In genomic region chr6:43714311-43715055, GRCh38 we compare ENCODE assay signal across 1 cellular context.
A peak's percentile ranks its signal among the peaks of the same experiment; 100 is the strongest.
TF ChIP-seq lines count a peak whose summit lies in the region.

No MANE protein-coding gene starts in this region.

TF ChIP-seq in H1, 55 proteins besides CTCF, POLR2A, EP300 and RAD21:
- 0 out of 2 replicates have a peak, but pooled peaks have one; percentile 3 for TF ChIP-seq CEBPB (IDR thresholded peaks at IDR 0.05; ENCODE audit: low read depth, low read length)
- no peak for TF ChIP-seq MAFK (IDR thresholded peaks at IDR 0.05; ENCODE audit: low read depth, low read length)
- no peak for TF ChIP-seq RNF2 (IDR thresholded peaks at IDR 0.05; ENCODE audit: borderline replicate concordance, low read depth, low read length, missing control alignments, poor library complexity, severe bottlenecking)
- no peak for TF ChIP-seq BCL11A (IDR thresholded peaks at IDR 0.05; ENCODE audit: low read depth in 2 of 2, low read length in 2 of 2)
- no peak for TF ChIP-seq HDAC6 (IDR thresholded peaks at IDR 0.05; ENCODE audit: low read depth, low read length)
